In the genomic region with DNA sequence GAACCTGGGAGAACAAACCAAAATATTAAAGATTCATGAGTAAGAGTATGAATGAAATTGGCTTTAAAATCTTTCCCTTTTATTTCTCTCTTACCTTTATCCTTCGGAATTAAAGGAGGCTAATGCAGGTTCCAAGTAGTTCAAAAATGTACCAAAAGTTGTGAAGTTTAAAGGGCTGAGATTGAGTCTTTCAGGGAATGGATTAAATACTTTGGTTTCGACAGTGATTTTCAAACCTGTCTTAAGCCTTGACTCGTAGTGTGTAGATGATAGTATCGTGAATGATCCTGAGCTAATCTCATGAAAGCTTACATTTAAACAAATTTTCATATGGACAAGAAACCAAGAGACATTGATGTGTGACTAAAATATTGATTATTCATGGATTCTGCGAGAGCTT, we compare ENCODE assay signal across 27 cellular contexts.
DNase-seq lines count a peak whose midpoint lies in the region; ATAC-seq and TF ChIP-seq lines count a peak whose summit lies in the region.
"Had no signal": no experiment of that assay in that cellular context is flagged by ENCODE, and none has a peak within 500 bp of the region (broad histone marks: within the 10 kb centered on the region; RNA-seq: fewer than 3 reads in every experiment).

No MANE protein-coding gene starts in this region.

- H3K4me3 ChIP-seq in CD4-positive, CD25-positive, alpha-beta regulatory T cell (ENCODE audit: low read depth, low read length): no peak overlapping the region
- H3K4me3 ChIP-seq in GM23338 (no peak overlapping the region), prostate gland (no peak overlapping the region)
- H3K4me3 ChIP-seq: BLaER1, MG63, sigmoid colon, upper lobe of left lung had no signal

- peak overlapping the region in 1 of 3 donors; percentile 75 for H3K27ac Mint-ChIP-seq in CD4-positive, CD25-positive, alpha-beta regulatory T cell
- H3K27ac Mint-ChIP-seq in GM23338: peak overlapping the region; percentile 20; the same call in 1 of the 2 replicates
- peak overlapping the region; percentile 56 to 91 (median 80) for H3K27ac Mint-ChIP-seq in brain
- peak overlapping the region in 8 of 10 donors; percentile 14 to 88 (median 62) for H3K27ac Mint-ChIP-seq in naive thymus-derived CD8-positive, alpha-beta T cell
- H3K27ac Mint-ChIP-seq: stimulated activated memory B cell treated with anti-CD40 and anti-IgM and Interleukin-4, amounts not matched to agents 10 μg/mL and 1 μg/mL and 100 μg/mL, for 72 hours; T-helper 2 cell treated with Interferon-gamma antibody and Interleukin-4, amounts not matched to agents 5 μg/mL and 100 μg/mL, for 36 hours had no signal

- H3K27ac ChIP-seq in CD4-positive, CD25-positive, alpha-beta regulatory T cell (ENCODE audit: insufficient read depth, low read length, poor library complexity, severe bottlenecking): peak overlapping the region; percentile 24
- peak overlapping the region; percentile 14; the same call in 1 of the 2 replicates for H3K27ac ChIP-seq in GM23338 (ENCODE audit: low read depth)
- H3K27ac ChIP-seq in prostate gland: no peak overlapping the region
- H3K27ac ChIP-seq: BLaER1, sigmoid colon, upper lobe of left lung had no signal

- no peak overlapping the region for H3K4me2 ChIP-seq in GM23338
- H3K4me2 ChIP-seq: BLaER1 had no signal

- H4K20me1 ChIP-seq in GM23338 (replicated peaks; ENCODE audit: insufficient read depth): peaks cover 20% of the 10 kb centered on the region

- peaks cover 97% of the 10 kb centered on the region for H3K79me2 ChIP-seq in GM23338 (replicated peaks; ENCODE audit: insufficient read depth)

- intact Hi-C loops in prostate gland (cut with DNase I): no loop called here

- 96% methylated on average over 5 of the region's 5 CpGs for WGBS in prostate gland

- H3K4me1 Mint-ChIP-seq in CD4-positive, CD25-positive, alpha-beta regulatory T cell: peaks cover 36 to 51% (median 47%) of the 10 kb centered on the region in 4 donors
- H3K4me1 Mint-ChIP-seq in GM23338 (peaks cover 41% of the 10 kb centered on the region), brain (peaks cover 52% of the 10 kb centered on the region)
- H3K4me1 Mint-ChIP-seq in naive thymus-derived CD8-positive, alpha-beta T cell: peaks cover 31 to 56% (median 48%) of the 10 kb centered on the region in 4 donors

- no peaks in the 10 kb centered on the region for H3K27me3 ChIP-seq in CD4-positive, CD25-positive, alpha-beta regulatory T cell (ENCODE audit: control insufficient read depth, insufficient read depth, low read length)
- no peaks in the 10 kb centered on the region for H3K27me3 ChIP-seq in GM23338 (ENCODE audit: insufficient read depth)
- H3K27me3 ChIP-seq in prostate gland (replicated peaks; ENCODE audit: insufficient read depth): no peaks in the 10 kb centered on the region
- H3K27me3 ChIP-seq: BLaER1, MG63, sigmoid colon, upper lobe of left lung had no signal

- no peaks in the 10 kb centered on the region for H3F3A ChIP-seq in GM23338 (replicated peaks; ENCODE audit: low read depth)

- no peak overlapping the region for H3K4me3 Mint-ChIP-seq in CD4-positive, CD25-positive, alpha-beta regulatory T cell
- H3K4me3 Mint-ChIP-seq in GM23338 (no peak overlapping the region), brain (peak overlapping the region in 3 of 5 experiments; percentile 30 to 71 (median 67))
- H3K4me3 Mint-ChIP-seq in naive thymus-derived CD8-positive, alpha-beta T cell: peak overlapping the region in 3 of 10 donors; percentile 2 to 24 (median 16)
- H3K4me3 Mint-ChIP-seq: stimulated activated memory B cell treated with anti-CD40 and anti-IgM and Interleukin-4, amounts not matched to agents 10 μg/mL and 1 μg/mL and 100 μg/mL, for 72 hours; T-helper 2 cell treated with Interferon-gamma antibody and Interleukin-4, amounts not matched to agents 5 μg/mL and 100 μg/mL, for 36 hours had no signal

- TF ChIP-seq CTCF in GM23338 (conservative IDR thresholded peaks at IDR 0.05; ENCODE audit: low read depth in 2 of 2) (no peak), brain (conservative IDR thresholded peaks at IDR 0.05) (no peak), prostate gland (IDR thresholded peaks at IDR 0.05) (no peak)

- POLR2A ChIA-PET in naive thymus-derived CD8-positive, alpha-beta T cell (lab: Charles Lee): no interaction called here

- peaks cover 54% of the 10 kb centered on the region for H3K4me1 ChIP-seq in CD4-positive, CD25-positive, alpha-beta regulatory T cell (ENCODE audit: control insufficient read depth, insufficient read depth, low read length, poor library complexity, severe bottlenecking)
- H3K4me1 ChIP-seq in GM23338 (ENCODE audit: insufficient read depth): peaks cover 41% of the 10 kb centered on the region
- H3K4me1 ChIP-seq in prostate gland (replicated peaks): no peaks in the 10 kb centered on the region

- H2AFZ ChIP-seq in GM23338: no peak overlapping the region

- no peaks in the 10 kb centered on the region for H3K9me3 Mint-ChIP-seq in CD4-positive, CD25-positive, alpha-beta regulatory T cell
- H3K9me3 Mint-ChIP-seq in GM23338 (no peaks in the 10 kb centered on the region), brain (peaks cover 0 to 7% (median under 1%) of the 10 kb centered on the region in 5 experiments)
- no peaks in the 10 kb centered on the region for H3K9me3 Mint-ChIP-seq in naive thymus-derived CD8-positive, alpha-beta T cell
- H3K9me3 Mint-ChIP-seq: T-helper 2 cell treated with Interferon-gamma antibody and Interleukin-4, amounts not matched to agents 5 μg/mL and 100 μg/mL, for 36 hours had no signal

- H3K27me3 Mint-ChIP-seq in CD4-positive, CD25-positive, alpha-beta regulatory T cell: no peaks in the 10 kb centered on the region
- H3K27me3 Mint-ChIP-seq in GM23338 (ENCODE audit: insufficient read depth, low read depth, poor library complexity) (peaks cover 2% of the 10 kb centered on the region), brain (no peaks in the 10 kb centered on the region)
- no peaks in the 10 kb centered on the region for H3K27me3 Mint-ChIP-seq in naive thymus-derived CD8-positive, alpha-beta T cell
- H3K27me3 Mint-ChIP-seq: stimulated activated memory B cell treated with anti-CD40 and anti-IgM and Interleukin-4, amounts not matched to agents 10 μg/mL and 1 μg/mL and 100 μg/mL, for 72 hours had no signal

- no peaks in the 10 kb centered on the region for H3K9me3 ChIP-seq in CD4-positive, CD25-positive, alpha-beta regulatory T cell (ENCODE audit: control insufficient read depth in 2 of 2, low read length in 2 of 2)
- H3K9me3 ChIP-seq in prostate gland: no peaks in the 10 kb centered on the region
- H3K9me3 ChIP-seq: Caco-2, MG63, sigmoid colon, upper lobe of left lung had no signal

- peaks cover 10% of the 10 kb centered on the region for H3K36me3 ChIP-seq in CD4-positive, CD25-positive, alpha-beta regulatory T cell (ENCODE audit: control insufficient read depth, insufficient read depth, low read length)
- H3K36me3 ChIP-seq in GM23338 (ENCODE audit: insufficient read depth) (no peaks in the 10 kb centered on the region), prostate gland (no peaks in the 10 kb centered on the region)
- H3K36me3 ChIP-seq: sigmoid colon, upper lobe of left lung had no signal

- ATAC-seq in CD4-positive, CD25-positive, alpha-beta regulatory T cell (ENCODE audit: low read depth in 2 of 2): no peak
- ATAC-seq in GM23338: no peak
- ATAC-seq in naive thymus-derived CD8-positive, alpha-beta T cell: no peak
- ATAC-seq: left ventricle myocardium superior; stimulated activated memory B cell treated with anti-CD40 and anti-IgM and Interleukin-4, amounts not matched to agents 10 μg/mL and 1 μg/mL and 100 μg/mL, for 72 hours had no signal

- DNase-seq in CD4-positive, CD25-positive, alpha-beta regulatory T cell: no peak
- no peak for DNase-seq in GM23338 (ENCODE audit: low spot score)
- DNase-seq in naive thymus-derived CD8-positive, alpha-beta T cell: no peak
- no peak for DNase-seq in DMS79 treated with DMSO at 0.1 percent for 48 hours (lab: John Stamatoyannopoulos, UW)
- no peak for DNase-seq in prostate gland (ENCODE audit: low spot score)
- no peak for DNase-seq in RPMI8226
- DNase-seq: activated CD4-positive, alpha-beta T cell treated with anti-CD3 and anti-CD28 coated beads for 4 hours; activated naive CD4-positive, alpha-beta T cell treated with anti-CD3 and anti-CD28 coated beads, Interleukin-2, amount 50 U/mL, for 16 hours; activated T-cell treated with anti-CD3 and anti-CD28 coated beads, Interleukin-2, amount 50 U/mL, for 1 hour; aorta; Caco-2; caudate nucleus; HCEC 1CT; left ventricle myocardium superior; MG63; midbrain; NCI-H1105 treated with DMSO at 0.1 percent for 48 hours; NCI-H2029 treated with DMSO at 0.1 percent for 48 hours; NCI-H2227 treated with DMSO at 0.1 percent for 48 hours; NCI-H748 treated with DMSO at 0.1 percent for 48 hours; sigmoid colon; stimulated activated CD4-positive, alpha-beta T cell treated with anti-CD3 and anti-CD28 coated beads, Interleukin-4, amount 100 ng/mL, for 4 hours; upper lobe of left lung had no signal

- no peak for TF ChIP-seq POLR2A in prostate gland (IDR thresholded peaks at IDR 0.05)

- peaks cover 17% of the 10 kb centered on the region for H3K36me3 Mint-ChIP-seq in CD4-positive, CD25-positive, alpha-beta regulatory T cell
- H3K36me3 Mint-ChIP-seq in GM23338 (ENCODE audit: low read depth): peaks cover 8% of the 10 kb centered on the region; the same call in 2 of the 3 replicates
- peaks cover 52% of the 10 kb centered on the region for H3K36me3 Mint-ChIP-seq in brain
- H3K36me3 Mint-ChIP-seq in naive thymus-derived CD8-positive, alpha-beta T cell: peaks cover 0 to 26% (median 17%) of the 10 kb centered on the region in 3 donors

- no peaks in the 10 kb centered on the region for H3K9me2 ChIP-seq in GM23338 (ENCODE audit: insufficient read depth)

Comparison
In these comparisons a context has a peak if more than half of its experiments do, and no peak if none do; other contexts are left out.
1. H3K27ac ChIP-seq: peak in CD4-positive, CD25-positive, alpha-beta regulatory T cell (single experiment) and GM23338 (single experiment); none in prostate gland (0 of 2).
2. H3K4me3 Mint-ChIP-seq: peak in brain (3 of 5); none in CD4-positive, CD25-positive, alpha-beta regulatory T cell (0 of 4) and GM23338 (single experiment).